Comparison of ENCODE assay signal across 9 cellular contexts in genomic region chr10:80382989-80383388, GRCh38. TPM values are rescaled to one million over a fixed set of nuclear protein-coding genes. Genes with fewer than 3 reads are reported as not detected.
DNase-seq lines count a peak whose midpoint lies in the region; ATAC-seq and TF ChIP-seq lines count a peak whose summit lies in the region.
"Had no signal": no experiment of that assay in that cellular context is flagged by ENCODE, and none has a peak within 500 bp of the region (broad histone marks: within the 10 kb centered on the region; RNA-seq: fewer than 3 reads in every experiment).

No MANE protein-coding gene starts in this region.

- intact Hi-C loops in ascending aorta (cut with DNase I), result loop anchor here (1.0 to 5.0 kb wide), 2 partner anchors 59 to 122 kb away; no protein-coding TSS in a partner anchor

- H3K27me3 ChIP-seq in RWPE2 (ENCODE audit: insufficient read depth, poor library complexity, severe bottlenecking) (no peaks in the 10 kb centered on the region), ascending aorta (no peaks in the 10 kb centered on the region)

- H3K4me1 ChIP-seq in RWPE2 (ENCODE audit: insufficient read depth, poor library complexity, severe bottlenecking) (no peaks in the 10 kb centered on the region), ascending aorta (peaks cover 4 to 23% of the 10 kb centered on the region in 2 donors)

- ATAC-seq in HG03432 (IDR thresholded peaks at IDR 0.05; ENCODE audit: unreplicated experiment) (peak; percentile 78), RWPE2 (ENCODE audit: low read depth) (no peak), GM19397 (IDR thresholded peaks at IDR 0.05; ENCODE audit: unreplicated experiment) (no peak)

- TF ChIP-seq CTCF in AG09319 (IDR thresholded peaks at IDR 0.05; ENCODE audit: low read depth, low read length) (peak; percentile 63), GM12873 (IDR thresholded peaks at IDR 0.05; ENCODE audit: insufficient read depth, low read depth, low read length, missing control alignments) (peak; percentile 64), RWPE2 (IDR thresholded peaks at IDR 0.05; ENCODE audit: poor library complexity, severe bottlenecking) (peak; percentile 76), ascending aorta (IDR thresholded peaks at IDR 0.05) (peak; percentile 40 to 72 (median 55))

- H3K36me3 ChIP-seq in RWPE2 (ENCODE audit: low read depth) (no peaks in the 10 kb centered on the region), ascending aorta (no peaks in the 10 kb centered on the region)
- H3K36me3 ChIP-seq: neutrophil had no signal

- H3K27ac ChIP-seq in RWPE2 (ENCODE audit: poor library complexity, severe bottlenecking) (no peak overlapping the region), ascending aorta (no peak overlapping the region)
- H3K27ac ChIP-seq: neutrophil had no signal

- H3K9me3 ChIP-seq in RWPE2 (ENCODE audit: severe bottlenecking), result no peaks in the 10 kb centered on the region
- no peaks in the 10 kb centered on the region for H3K9me3 ChIP-seq in ascending aorta
- H3K9me3 ChIP-seq: neutrophil had no signal

- H3K4me3 ChIP-seq in RWPE2 (ENCODE audit: severe bottlenecking), result no peak overlapping the region
- no peak overlapping the region for H3K4me3 ChIP-seq in ascending aorta

- DNase-seq in AG09319 (ENCODE audit: extremely low read depth, low read depth) (no peak), RWPE2 (ENCODE audit: low spot score) (no peak), ascending aorta (ENCODE audit: low spot score in 2 of 2) (no peak), inferior parietal cortex (ENCODE audit: extremely low spot score) (peak; percentile 57)
- peak; percentile 30 for DNase-seq in stimulated activated CD8-positive, alpha-beta memory T cell treated with anti-CD3 and anti-CD28 coated beads, Interleukin-4, amount 100 ng/mL, for 48 hours

RNA-seq across cellular contexts. Expression of gene PRXL2A, which starts 25.4 kb away (rescaled TPM):
- 22.7 TPM for total RNA-seq in ascending aorta

RNA-seq across cellular contexts. Expression of gene DYDC2, which starts 26.4 kb away (rescaled TPM):
- total RNA-seq in ascending aorta, result not detected

RNA-seq across cellular contexts. Expression of gene DYDC1, which starts 26.4 kb away (rescaled TPM):
- total RNA-seq in ascending aorta, result not detected

Comparison
In these comparisons a context has a peak if more than half of its experiments do, and no peak if none do; other contexts are left out.
1. DNase-seq: peak in inferior parietal cortex (single experiment) and stimulated activated CD8-positive, alpha-beta memory T cell treated with anti-CD3 and anti-CD28 coated beads, Interleukin-4, amount 100 ng/mL, for 48 hours (single experiment); none in AG09319 (single experiment), RWPE2 (single experiment) and ascending aorta (0 of 2).
2. Peak in every context shown above with its lines, with median percentiles within 50 percentile points of each other: CTCF ChIP-seq.